8 cellular contexts compared by ENCODE assay signal in the genomic region with DNA sequence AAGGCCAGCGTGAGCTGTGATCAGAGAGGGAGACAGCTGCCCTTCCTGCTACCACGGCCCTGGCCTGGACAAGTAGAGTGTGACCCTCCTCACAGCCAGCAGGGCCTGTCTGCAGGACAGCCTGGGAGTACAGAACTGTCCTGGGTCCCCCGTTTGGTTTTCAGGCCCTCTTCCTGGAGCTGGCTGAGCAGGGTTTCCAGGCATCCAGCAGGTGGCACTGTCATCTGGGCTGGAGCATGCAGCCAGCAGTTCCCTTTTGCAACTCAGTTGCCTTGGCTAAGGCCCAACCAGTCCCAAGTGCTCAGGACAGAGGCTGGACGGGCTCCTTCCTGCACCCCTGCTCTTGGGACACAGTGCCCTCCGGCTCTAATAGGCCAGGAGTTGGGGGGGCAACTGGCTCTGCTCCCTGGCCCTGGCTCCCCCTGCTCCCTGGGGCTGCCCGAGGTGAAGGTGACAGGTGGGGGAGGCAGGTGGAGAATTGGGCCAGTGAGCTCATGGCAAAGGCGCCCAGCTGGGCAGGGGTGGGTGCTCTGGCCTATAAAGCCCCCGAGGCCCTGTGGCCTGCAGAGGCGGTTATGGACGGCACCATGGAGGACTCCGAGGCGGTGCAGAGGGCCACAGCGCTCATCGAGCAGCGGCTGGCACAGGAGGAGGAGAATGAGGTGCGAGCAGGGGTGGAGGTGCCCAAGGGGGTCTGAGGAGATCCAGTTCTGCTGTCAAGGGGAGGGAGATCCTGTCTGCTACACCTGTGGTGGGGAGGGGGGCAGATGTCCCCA. TPM values are rescaled to one million over a fixed set of nuclear protein-coding genes. Genes with fewer than 3 reads are reported as not detected.
A peak's percentile ranks its signal among the peaks of the same experiment; 100 is the strongest.
DNase-seq lines count a peak whose midpoint lies in the region; ATAC-seq and TF ChIP-seq lines count a peak whose summit lies in the region.

A gene with protein sequence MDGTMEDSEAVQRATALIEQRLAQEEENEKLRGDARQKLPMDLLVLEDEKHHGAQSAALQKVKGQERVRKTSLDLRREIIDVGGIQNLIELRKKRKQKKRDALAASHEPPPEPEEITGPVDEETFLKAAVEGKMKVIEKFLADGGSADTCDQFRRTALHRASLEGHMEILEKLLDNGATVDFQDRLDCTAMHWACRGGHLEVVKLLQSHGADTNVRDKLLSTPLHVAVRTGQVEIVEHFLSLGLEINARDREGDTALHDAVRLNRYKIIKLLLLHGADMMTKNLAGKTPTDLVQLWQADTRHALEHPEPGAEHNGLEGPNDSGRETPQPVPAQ (plus strand): TSS at position 566 of the 776 bp plus-strand sequence. CDS start 10 bp downstream, at position 576.

- H3K4me1 Mint-ChIP-seq in activated CD8-positive, alpha-beta T cell treated with anti-CD3 and anti-CD28 coated beads, Interleukin-2, amount 10 ng/mL, durations not matched to agents 7 days and 5 days (ENCODE audit: low read depth), result no peaks in the 10 kb centered on the region
- peaks cover 3% of the 10 kb centered on the region for H3K4me1 Mint-ChIP-seq in endothelial cell (ENCODE audit: unreplicated experiment)
- H3K4me1 Mint-ChIP-seq in mesothelial cell of epicardium, result peaks cover 27% of the 10 kb centered on the region

- H3K4me1 ChIP-seq in HCT116 (ENCODE audit: control insufficient read depth in 1 of 2, insufficient read depth in 2 of 2, low read length in 2 of 2), result peaks cover 53 to 60% of the 10 kb centered on the region in 2 experiments

- RAD21 ChIA-PET in HCT116 (lab: Charles Lee; ENCODE audit: low non-redundant PET in 1 of 2, low total read pairs in 2 of 2, uncharacterized antibody in 2 of 2, unreplicated experiment in 2 of 2), result interaction anchor here (0.5 to 2.3 kb wide), 7 partner anchors 19 to 161 kb away, joined by 3 to 12 read pairs (median 4); no protein-coding TSS in a partner anchor

- H3K4me2 ChIP-seq in HCT116 (ENCODE audit: low read length), result peak within 1 kb of the TSS; percentile 92

- H3K79me2 ChIP-seq in HCT116 (ENCODE audit: insufficient read depth, low read length), result no peaks in the 10 kb centered on the region

- H3K36me3 ChIP-seq in HCT116 (ENCODE audit: control insufficient read depth in 1 of 2, insufficient read depth in 2 of 2, low read length in 2 of 2), result no peaks in the 10 kb centered on the region

- ATAC-seq in HCT116, result peak; percentile 78
- ATAC-seq in activated CD8-positive, alpha-beta T cell treated with anti-CD3 and anti-CD28 coated beads, Interleukin-2, amount 10 ng/mL, durations not matched to agents 7 days and 5 days, result peak; percentile 84
- ATAC-seq in GM18520 (IDR thresholded peaks at IDR 0.05; ENCODE audit: unreplicated experiment), result no peak

- TF ChIP-seq CTCF in HCT116 (IDR thresholded peaks at IDR 0.05 in 2 of 3, conservative IDR thresholded peaks at IDR 0.05 in 1 of 3; ENCODE audit: borderline replicate concordance in 1 of 3, insufficient read depth in 1 of 3, low read depth in 2 of 3, low read length in 2 of 3) (peak; percentile 85 to 97 (median 93)), endothelial cell (IDR thresholded peaks at IDR 0.05; ENCODE audit: unreplicated experiment) (peak; percentile 63), mesothelial cell of epicardium (IDR thresholded peaks at IDR 0.05; ENCODE audit: unreplicated experiment) (peak; percentile 58)

- no peaks in the 10 kb centered on the region for H3K9me3 Mint-ChIP-seq in activated CD8-positive, alpha-beta T cell treated with anti-CD3 and anti-CD28 coated beads, Interleukin-2, amount 10 ng/mL, durations not matched to agents 7 days and 5 days (ENCODE audit: insufficient read depth)
- H3K9me3 Mint-ChIP-seq in endothelial cell (ENCODE audit: unreplicated experiment), result no peaks in the 10 kb centered on the region
- H3K9me3 Mint-ChIP-seq in mesothelial cell of epicardium, result no peaks in the 10 kb centered on the region

- H3K4me3 ChIP-seq in HCT116 (replicated peaks in 1 of 2; ENCODE audit: low read depth in 1 of 2, low read length in 2 of 2), result peak within 1 kb of the TSS in 1 of 2 experiments; percentile 51; a peak in 2 of 4 replicates

- CTCF ChIA-PET in HCT116 (lab: Charles Lee), result interaction anchor here (0.6 to 2.8 kb wide), 26 partner anchors 9 to 236 kb away, joined by 3 to 35 read pairs (median 6); a partner anchor contains a TSS
- CTCF ChIA-PET in activated CD8-positive, alpha-beta T cell treated with anti-CD3 and anti-CD28 coated beads, Interleukin-2, amount 10 ng/mL, durations not matched to agents 7 days and 5 days (lab: Charles Lee), result interaction anchor here (0.6 to 3.8 kb wide), 29 partner anchors 9 to 535 kb away, joined by 3 to 22 read pairs (median 4); a partner anchor contains a TSS

- no peaks in the 10 kb centered on the region for H3K9me3 ChIP-seq in HCT116 (ENCODE audit: control insufficient read depth in 1 of 2, insufficient read depth in 1 of 2, low read depth in 1 of 2, low read length in 2 of 2)

- POLR2A ChIA-PET in HCT116 (lab: Charles Lee), result interaction anchor here (1.0 kb wide), 2 partner anchors 24 to 68 kb away, joined by 3 read pairs; a partner anchor contains a TSS
- POLR2A ChIA-PET in activated CD8-positive, alpha-beta T cell treated with anti-CD3 and anti-CD28 coated beads, Interleukin-2, amount 10 ng/mL, durations not matched to agents 7 days and 5 days (lab: Charles Lee), result no interaction called here

- peak within 1 kb of the TSS; percentile 68 for H3K27ac ChIP-seq in HCT116 (ENCODE audit: low read depth, low read length)

- DNase-seq in DMS53 (lab: John Stamatoyannopoulos, UW) (peak; percentile 91), HCT116 (ENCODE audit: low read depth, low spot score) (peak; percentile 59), NCI-H460 (ENCODE audit: extremely low read depth, low read depth) (peak; percentile 84), endothelial cell (ENCODE audit: low spot score) (peak; percentile 77), mesothelial cell of epicardium (ENCODE audit: low spot score in 2 of 2, unreplicated experiment in 2 of 2) (peak; percentile 47 to 78)
- DNase-seq in activated CD8-positive, alpha-beta T cell treated with anti-CD3 and anti-CD28 coated beads, Interleukin-2, amount 10 ng/mL, durations not matched to agents 7 days and 5 days, result peak; percentile 76
- DNase-seq in stimulated activated CD8-positive, alpha-beta memory T cell treated with anti-CD3 and anti-CD28 coated beads, Interleukin-4, amount 100 ng/mL, for 24 hours (ENCODE audit: low read depth), result peak; percentile 29

- H3K36me3 Mint-ChIP-seq in activated CD8-positive, alpha-beta T cell treated with anti-CD3 and anti-CD28 coated beads, Interleukin-2, amount 10 ng/mL, durations not matched to agents 7 days and 5 days (ENCODE audit: low read depth), result no peaks in the 10 kb centered on the region
- H3K36me3 Mint-ChIP-seq in endothelial cell (ENCODE audit: low read depth, unreplicated experiment) (peaks cover 10% of the 10 kb centered on the region), mesothelial cell of epicardium (peaks cover 4% of the 10 kb centered on the region)

- H3K27me3 Mint-ChIP-seq in activated CD8-positive, alpha-beta T cell treated with anti-CD3 and anti-CD28 coated beads, Interleukin-2, amount 10 ng/mL, durations not matched to agents 7 days and 5 days (ENCODE audit: low read depth), result no peaks in the 10 kb centered on the region
- peaks cover 6% of the 10 kb centered on the region for H3K27me3 Mint-ChIP-seq in endothelial cell (ENCODE audit: unreplicated experiment)
- no peaks in the 10 kb centered on the region for H3K27me3 Mint-ChIP-seq in mesothelial cell of epicardium (ENCODE audit: low read depth)

- no peaks in the 10 kb centered on the region for H3K9me2 ChIP-seq in HCT116 (ENCODE audit: insufficient read depth)

- H3K4me3 Mint-ChIP-seq in activated CD8-positive, alpha-beta T cell treated with anti-CD3 and anti-CD28 coated beads, Interleukin-2, amount 10 ng/mL, durations not matched to agents 7 days and 5 days, result no peak within 1 kb of the TSS
- no peak within 1 kb of the TSS for H3K4me3 Mint-ChIP-seq in endothelial cell (ENCODE audit: unreplicated experiment)
- H3K4me3 Mint-ChIP-seq in mesothelial cell of epicardium, result no peak within 1 kb of the TSS

- no peaks in the 10 kb centered on the region for H3K27me3 ChIP-seq in HCT116 (ENCODE audit: insufficient read depth, low read length)

- no peak within 1 kb of the TSS for H3K27ac Mint-ChIP-seq in activated CD8-positive, alpha-beta T cell treated with anti-CD3 and anti-CD28 coated beads, Interleukin-2, amount 10 ng/mL, durations not matched to agents 7 days and 5 days
- H3K27ac Mint-ChIP-seq in endothelial cell (ENCODE audit: unreplicated experiment), result no peak within 1 kb of the TSS
- peak within 1 kb of the TSS; percentile 82 for H3K27ac Mint-ChIP-seq in mesothelial cell of epicardium

- peak within 1 kb of the TSS; percentile 67 for H3K9ac ChIP-seq in HCT116 (ENCODE audit: low read length)

- H4K20me1 ChIP-seq in HCT116 (ENCODE audit: insufficient read depth), result no peaks in the 10 kb centered on the region

- no peak for TF ChIP-seq POLR2A in HCT116 (IDR thresholded peaks at IDR 0.05; ENCODE audit: borderline replicate concordance, extremely low read depth, insufficient read depth, insufficient read length)

- BruUV-seq in HCT116 (replicated peaks; lab: Mats Ljungman, UMichigan), result no TSS peak

- peak; percentile 93 for TF ChIP-seq RAD21 in HCT116 (IDR thresholded peaks at IDR 0.05; ENCODE audit: low read depth)

- intact Hi-C loops in HCT116 (cut with micrococcal nuclease), result loop anchor here (1.0 kb wide), 1 partner anchor 40 kb away; no protein-coding TSS in a partner anchor

- no peak within 1 kb of the TSS for H2AFZ ChIP-seq in HCT116 (ENCODE audit: low read depth, low read length, poor library complexity, severe bottlenecking)

TF ChIP-seq in HCT116, 20 proteins besides CTCF, POLR2A, EP300 and RAD21:
- TF ChIP-seq, protein P1, sequence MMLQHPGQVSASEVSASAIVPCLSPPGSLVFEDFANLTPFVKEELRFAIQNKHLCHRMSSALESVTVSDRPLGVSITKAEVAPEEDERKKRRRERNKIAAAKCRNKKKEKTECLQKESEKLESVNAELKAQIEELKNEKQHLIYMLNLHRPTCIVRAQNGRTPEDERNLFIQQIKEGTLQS (IDR thresholded peaks at IDR 0.05), result no peak
- TF ChIP-seq POLR2AphosphoS5 (IDR thresholded peaks at IDR 0.05; ENCODE audit: low read depth, low read length) (0 out of 2 replicates have a peak, but pooled peaks have one; percentile 29), FOSL1 (IDR thresholded peaks at IDR 0.05; ENCODE audit: low read depth) (no peak), YY1 (IDR thresholded peaks at IDR 0.05; ENCODE audit: extremely low read depth, insufficient replicate concordance, low read depth, low read length) (peak; percentile 34)

RNA-seq across cellular contexts. Expression of the gene that starts here (rescaled TPM):
- total RNA-seq in HCT116 (2021; ENCODE audit: unreplicated experiment) (0.15 TPM), endothelial cell (ENCODE audit: unreplicated experiment) (0.33 TPM), mesothelial cell of epicardium (0.20 to 0.24 TPM (median 0.20 TPM) in 3 replicates)
- polyA plus RNA-seq in HCT116 (2012), result 0.22 and 0.31 TPM in 2 replicates
- 2.0 and 3.1 TPM in 2 replicates for total RNA-seq in NCI-H460 (2014; rRNA removed; shearing (Covaris generic))
- 7.5 and 11.5 TPM in 2 replicates for polyA plus RNA-seq in NCI-H460 (2014; cell fraction: nucleus; rRNA removed)
- under 1 TPM in 1 of 2 experiments, not detected in 1; 0.26 TPM for total RNA-seq in activated CD8-positive, alpha-beta T cell treated with anti-CD3 and anti-CD28 coated beads, Interleukin-2, amount 10 ng/mL, durations not matched to agents 7 days and 5 days

Comparison
In these comparisons a context has a peak if more than half of its experiments do, and no peak if none do; other contexts are left out.
1. Peak in DNase-seq, ATAC-seq, H3K27ac ChIP-seq, H3K9ac ChIP-seq and H3K4me2 ChIP-seq in HCT116; RNA of the gene not detected or under 1 TPM.
2. Peak in DNase-seq and ATAC-seq in activated CD8-positive, alpha-beta T cell treated with anti-CD3 and anti-CD28 coated beads, Interleukin-2, amount 10 ng/mL, durations not matched to agents 7 days and 5 days; RNA of the gene not detected or under 1 TPM.
3. Peak in DNase-seq in endothelial cell; RNA of the gene not detected or under 1 TPM.
4. Peak in DNase-seq in mesothelial cell of epicardium; RNA of the gene not detected or under 1 TPM.
5. DNase-seq: peak in every context shown above with its lines; median percentile 91 in DMS53; 84 in NCI-H460; 77 in endothelial cell; 76 in activated CD8-positive, alpha-beta T cell treated with anti-CD3 and anti-CD28 coated beads, Interleukin-2, amount 10 ng/mL, durations not matched to agents 7 days and 5 days; 62 in mesothelial cell of epicardium; 59 in HCT116; 29 in stimulated activated CD8-positive, alpha-beta memory T cell treated with anti-CD3 and anti-CD28 coated beads, Interleukin-4, amount 100 ng/mL, for 24 hours.